ENCODE assay signal across 34 cellular contexts in the genomic region with DNA sequence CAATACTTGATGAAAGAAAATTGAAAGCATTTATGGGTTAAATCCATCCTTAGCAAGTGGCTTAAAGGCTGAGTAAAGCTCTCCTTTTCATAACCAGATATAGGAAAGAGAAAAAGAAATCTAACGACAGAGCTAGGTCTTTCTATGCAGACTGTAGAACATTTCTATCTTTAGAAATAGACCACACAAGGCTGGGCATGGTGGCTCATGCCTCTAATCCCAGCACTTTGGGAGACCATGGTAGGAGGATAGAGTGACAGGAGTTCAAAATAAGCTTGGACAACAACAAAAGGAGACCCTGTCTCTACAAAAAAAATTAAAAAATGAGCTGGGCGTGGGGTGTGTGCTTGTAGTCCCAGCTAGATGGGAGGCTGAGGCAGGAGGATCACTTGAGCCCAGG.
"Had no signal": no experiment of that assay in that cellular context is flagged by ENCODE, and none has a peak within 500 bp of the region (broad histone marks: within the 10 kb centered on the region; RNA-seq: fewer than 3 reads in every experiment).

No MANE protein-coding gene starts in this region.

- DNase-seq: activated CD4-positive, alpha-beta T cell treated with anti-CD3 and anti-CD28 coated beads for 36 hours; activated CD4-positive, alpha-beta T cell treated with anti-CD3 and anti-CD28 coated beads, Interleukin-2, amount 10 ng/mL, durations not matched to agents 7 days and 5 days; activated CD4-positive, alpha-beta T cell treated with anti-CD3 and anti-CD28 coated beads, Interleukin-2, amount 50 U/mL, for 48 hours; activated CD8-positive, alpha-beta memory T cell treated with anti-CD3 and anti-CD28 coated beads, Interleukin-2, amount 50 U/mL, for 4 hours; activated gamma-delta T cell; activated naive CD4-positive, alpha-beta T cell treated with Interleukin-2 at 50 U/mL for 16 hours; activated naive CD8-positive, alpha-beta T cell treated with anti-CD3 and anti-CD28 coated beads, Interleukin-2, amount 10 ng/mL, durations not matched to agents 7 days and 5 days; activated T-cell treated with anti-CD3 and anti-CD28 coated beads for 4 hours; activated T-cell treated with anti-CD3 and anti-CD28 coated beads, Interleukin-2, amount 50 U/mL, for 48 hours; adrenal gland; body of pancreas; central memory CD4-positive, alpha-beta T cell; NCI-H1092 treated with DMSO at 0.1 percent for 48 hours; NCI-H1417; NCI-H146; NCI-H187; NCI-H2029 treated with DMSO at 0.1 percent for 48 hours; NCI-H2107; NCI-H2171; NCI-H510A; NCI-H526; NCI-H748 treated with DMSO at 0.1 percent for 48 hours; NK-92 treated with Interleukin-12 subunit alpha and Interleukin-12 subunit beta, amount 100 ng/mL, for 24 hours; PC-3; Peyer's patch; RPMI8226; SHP77 treated with DMSO at 0.1 percent for 48 hours; SK-N-SH had no signal

- H3K4me3 Mint-ChIP-seq: activated CD4-positive, alpha-beta T cell treated with anti-CD3 and anti-CD28 coated beads for 36 hours; activated CD4-positive, alpha-beta T cell treated with anti-CD3 and anti-CD28 coated beads, Interleukin-2, amount 10 ng/mL, durations not matched to agents 7 days and 5 days; activated naive CD4-positive, alpha-beta T cell treated with anti-CD3 and anti-CD28 coated beads, Interleukin-2, amount 50 U/mL, for 24 hours; activated naive CD8-positive, alpha-beta T cell treated with anti-CD3 and anti-CD28 coated beads, Interleukin-2, amount 10 ng/mL, durations not matched to agents 7 days and 5 days; activated T-helper 17 cell treated with anti-CD3 and anti-CD28 coated beads, Interleukin-2, amount 50 U/mL, for 72 hours; T-helper 1 cell treated with Interleukin-12 subunit alpha and Interleukin-12 subunit beta and Interleukin-4 antibody, amounts not matched to agents 30 μg/mL and 1 μg/mL, for 36 hours; T-helper 2 cell treated with Interferon-gamma antibody and Interleukin-4, amounts not matched to agents 5 μg/mL and 100 μg/mL, for 36 hours had no signal

- H3K4me3 ChIP-seq: adrenal gland, body of pancreas, Peyer's patch, SJSA1 had no signal

- H3K9me3 Mint-ChIP-seq: activated CD4-positive, alpha-beta T cell treated with anti-CD3 and anti-CD28 coated beads, Interleukin-2, amount 10 ng/mL, durations not matched to agents 7 days and 5 days; T-helper 2 cell treated with Interferon-gamma antibody and Interleukin-4, amounts not matched to agents 5 μg/mL and 100 μg/mL, for 36 hours had no signal

- H3K4me1 ChIP-seq: adrenal gland, body of pancreas, Peyer's patch, SJSA1 had no signal

- H3K27ac ChIP-seq: adrenal gland, body of pancreas, KMS-11, Peyer's patch, SJSA1 had no signal

- H3K9me3 ChIP-seq: adrenal gland, body of pancreas, Peyer's patch, SJSA1, SK-N-SH had no signal

- H3K27me3 ChIP-seq: adrenal gland, body of pancreas, Peyer's patch, SJSA1 had no signal

- H3K27ac Mint-ChIP-seq: activated CD4-positive, alpha-beta T cell treated with anti-CD3 and anti-CD28 coated beads for 36 hours; activated CD4-positive, alpha-beta T cell treated with anti-CD3 and anti-CD28 coated beads, Interleukin-2, amount 10 ng/mL, durations not matched to agents 7 days and 5 days; activated naive CD4-positive, alpha-beta T cell treated with anti-CD3 and anti-CD28 coated beads, Interleukin-2, amount 50 U/mL, for 24 hours; activated naive CD8-positive, alpha-beta T cell treated with anti-CD3 and anti-CD28 coated beads, Interleukin-2, amount 10 ng/mL, durations not matched to agents 7 days and 5 days; activated T-helper 17 cell treated with anti-CD3 and anti-CD28 coated beads, Interleukin-2, amount 50 U/mL, for 72 hours; T-helper 1 cell treated with Interleukin-12 subunit alpha and Interleukin-12 subunit beta and Interleukin-4 antibody, amounts not matched to agents 30 μg/mL and 1 μg/mL, for 36 hours; T-helper 2 cell treated with Interferon-gamma antibody and Interleukin-4, amounts not matched to agents 5 μg/mL and 100 μg/mL, for 36 hours had no signal

- H3K4me1 Mint-ChIP-seq: activated CD4-positive, alpha-beta T cell treated with anti-CD3 and anti-CD28 coated beads for 36 hours; activated CD4-positive, alpha-beta T cell treated with anti-CD3 and anti-CD28 coated beads, Interleukin-2, amount 10 ng/mL, durations not matched to agents 7 days and 5 days; activated naive CD4-positive, alpha-beta T cell treated with anti-CD3 and anti-CD28 coated beads, Interleukin-2, amount 50 U/mL, for 24 hours; activated naive CD8-positive, alpha-beta T cell treated with anti-CD3 and anti-CD28 coated beads, Interleukin-2, amount 10 ng/mL, durations not matched to agents 7 days and 5 days; activated T-helper 17 cell treated with anti-CD3 and anti-CD28 coated beads, Interleukin-2, amount 50 U/mL, for 72 hours had no signal

- H3K27me3 Mint-ChIP-seq: activated CD4-positive, alpha-beta T cell treated with anti-CD3 and anti-CD28 coated beads for 36 hours; activated naive CD4-positive, alpha-beta T cell treated with anti-CD3 and anti-CD28 coated beads, Interleukin-2, amount 50 U/mL, for 24 hours; activated T-helper 17 cell treated with anti-CD3 and anti-CD28 coated beads, Interleukin-2, amount 50 U/mL, for 72 hours had no signal

- H3K9ac ChIP-seq: KMS-11, SK-N-SH had no signal

- H3K4me2 ChIP-seq: KMS-11, SK-N-SH had no signal
